ENCODE assay signal across 14 cellular contexts in genomic region chr2:71006287-71006686, GRCh38. TPM values are rescaled to one million over a fixed set of nuclear protein-coding genes. Genes with fewer than 3 reads are reported as not detected.
A peak's percentile ranks its signal among the peaks of the same experiment; 100 is the strongest.
DNase-seq lines count a peak whose midpoint lies in the region; ATAC-seq, FAIRE-seq and TF ChIP-seq lines count a peak whose summit lies in the region.
"Had no signal": no experiment of that assay in that cellular context is flagged by ENCODE, and none has a peak within 500 bp of the region (broad histone marks: within the 10 kb centered on the region; RNA-seq: fewer than 3 reads in every experiment).

No MANE protein-coding gene starts in this region.

- 30% methylated on average over 2 of the region's 2 CpGs for WGBS in K562 (ENCODE audit: insufficient coverage, low coverage, missing lambda C conversion rate)
- WGBS in spleen, 5 donors = 53 to 81% (median 78%) methylated on average over 2 of the region's 2 CpGs

- peaks cover 2% of the 10 kb centered on the region for H3K4me1 Mint-ChIP-seq in activated CD4-positive, alpha-beta T cell treated with anti-CD3 and anti-CD28 coated beads for 36 hours
- peaks cover 0 to 1% of the 10 kb centered on the region in 2 donors for H3K4me1 Mint-ChIP-seq in natural killer cell treated with Interleukin-12 subunit alpha and Interleukin-12 subunit beta and Interleukin-15 and Interleukin-18, amount 100 ng/mL, for 72 hours (ENCODE audit: low read depth in 2 of 2)

- no peak for ATAC-seq in activated CD4-positive, alpha-beta T cell treated with anti-CD3 and anti-CD28 coated beads for 36 hours
- no peak for ATAC-seq in K562
- no peak for ATAC-seq in natural killer cell treated with Interleukin-12 subunit alpha and Interleukin-12 subunit beta and Interleukin-15 and Interleukin-18, amount 100 ng/mL, for 72 hours

- H3K9me2 ChIP-seq in MM.1S (replicated peaks; ENCODE audit: insufficient read depth, low read length) = no peaks in the 10 kb centered on the region

- no peaks in the 10 kb centered on the region for H3F3A ChIP-seq in MM.1S (ENCODE audit: insufficient read depth, low read length)

- BruUV-seq in K562 (replicated peaks; lab: Mats Ljungman, UMichigan) = no TSS peak

- FAIRE-seq in K562 (lab: Jason Lieb, UNC) = no peak
- FAIRE-seq: HTR-8/SVneo had no signal

- H3K79me2 ChIP-seq in K562 (ENCODE audit: control insufficient read depth, insufficient read depth, low read length) = no peaks in the 10 kb centered on the region
- no peaks in the 10 kb centered on the region for H3K79me2 ChIP-seq in MM.1S (ENCODE audit: low read length)

- POLR2A ChIA-PET in activated CD4-positive, alpha-beta T cell treated with anti-CD3 and anti-CD28 coated beads for 36 hours (lab: Charles Lee) = no interaction called here
- POLR2A ChIA-PET in K562 (lab: Yijun Ruan, JAX) = interaction anchor here (0.5 kb wide), 1 partner anchor 557 kb away, joined by 3 read pairs; no protein-coding TSS in a partner anchor

- TF ChIP-seq CTCF in GM13976 (IDR thresholded peaks at IDR 0.05; ENCODE audit: borderline replicate concordance, control extremely low read depth, extremely low read depth, insufficient read depth, missing control alignments) (no peak), K562 (IDR thresholded peaks at IDR 0.05 in 2 of 3, conservative IDR thresholded peaks at IDR 0.05 in 1 of 3; ENCODE audit: insufficient read depth in 2 of 3, low read depth in 1 of 3, low read length in 3 of 3) (no peak), spleen (IDR thresholded peaks at IDR 0.05 in 8 of 11, conservative IDR thresholded peaks at IDR 0.05 in 3 of 11) (no peak), MM.1S (IDR thresholded peaks at IDR 0.05; ENCODE audit: low read length) (no peak)

- TF ChIP-seq RAD21 in K562 (CRISPR knock-in tag; conservative IDR thresholded peaks at IDR 0.05 in 1 of 2, IDR thresholded peaks at IDR 0.05 in 1 of 2) = no peak

- DNase-seq in activated CD4-positive, alpha-beta T cell treated with anti-CD3 and anti-CD28 coated beads for 36 hours = peak; percentile 15
- DNase-seq in activated CD4-positive, alpha-beta T cell treated with anti-CD3 and anti-CD28 coated beads for 1 hour = no peak
- DNase-seq in GM13976 (ENCODE audit: low spot score) (peak; percentile 6), K562 (ENCODE audit: extremely low read depth in 1 of 4, low spot score in 3 of 4) (peak in 2 of 4 experiments; percentile 3 to 7), spleen (peak; percentile 20), MM.1S (no peak)
- DNase-seq in natural killer cell treated with Interleukin-12 subunit alpha and Interleukin-12 subunit beta and Interleukin-15 and Interleukin-18, amount 100 ng/mL, for 72 hours (ENCODE audit: low spot score) = no peak
- DNase-seq: 8988T; CD4-positive, CD25-positive, alpha-beta regulatory T cell; GF-D8; GM23248; H9 had no signal

- TF ChIP-seq EP300 in K562 (IDR thresholded peaks at IDR 0.05; ENCODE audit: low read length) = no peak

- H3K9ac ChIP-seq in K562 (ENCODE audit: insufficient read depth in 1 of 2, low read depth in 2 of 2, low read length in 2 of 2) (peak overlapping the region in 1 of 2 experiments; percentile 45; a peak in 1 of 4 replicates), MM.1S (ENCODE audit: low read length) (no peak overlapping the region)
- H3K9ac ChIP-seq: GM23248 had no signal

- H2AFZ ChIP-seq in K562 (ENCODE audit: low read depth, low read length) = peak overlapping the region; percentile 30; the same call in 1 of the 2 replicates
- no peak overlapping the region for H2AFZ ChIP-seq in MM.1S (ENCODE audit: low read length)
- H2AFZ ChIP-seq: GM23248 had no signal

- peaks cover 3% of the 10 kb centered on the region for H3K9me1 ChIP-seq in K562 (ENCODE audit: control insufficient read depth, insufficient read depth, low read length)

- H3K4me2 ChIP-seq in K562 (ENCODE audit: insufficient read depth, low read length) (peak overlapping the region; percentile 27; the same call in 1 of the 2 replicates), MM.1S (ENCODE audit: low read depth, low read length) (no peak overlapping the region)
- H3K4me2 ChIP-seq: BLaER1 treated with 17β-estradiol and CSF1 and Interleukin-3, amounts not matched to agents 10 nM and 100 nM had no signal

- H4K20me1 ChIP-seq in K562 (replicated peaks; ENCODE audit: control insufficient read depth, insufficient read depth, low read length) (no peaks in the 10 kb centered on the region), MM.1S (ENCODE audit: insufficient read depth, low read length) (no peaks in the 10 kb centered on the region)
- H4K20me1 ChIP-seq: BLaER1 treated with 17β-estradiol and CSF1 and Interleukin-3, amounts not matched to agents 10 nM and 100 nM had no signal

- intact Hi-C loops in activated CD4-positive, alpha-beta T cell treated with anti-CD3 and anti-CD28 coated beads for 36 hours (cut with DNase I, micrococcal nuclease) = no loop called here
- intact Hi-C loops in K562 (cut with micrococcal nuclease) (loop anchor here (10.0 kb wide), 1 partner anchor 149 kb away; no protein-coding TSS in a partner anchor), spleen (cut with DNase I; ENCODE audit: low total_unique reads) (no loop called here)

- H3K9me3 ChIP-seq in K562 (replicated peaks; ENCODE audit: control insufficient read depth, insufficient read depth, low read depth, low read length) = no peaks in the 10 kb centered on the region
- no peaks in the 10 kb centered on the region for H3K9me3 ChIP-seq in spleen
- no peaks in the 10 kb centered on the region for H3K9me3 ChIP-seq in MM.1S (replicated peaks; ENCODE audit: insufficient read depth, low read length)
- H3K9me3 ChIP-seq: BLaER1 treated with 17β-estradiol and CSF1 and Interleukin-3, amounts not matched to agents 10 nM and 100 nM had no signal

- H3K27ac Mint-ChIP-seq in activated CD4-positive, alpha-beta T cell treated with anti-CD3 and anti-CD28 coated beads for 36 hours = no peak overlapping the region
- no peak overlapping the region for H3K27ac Mint-ChIP-seq in natural killer cell treated with Interleukin-12 subunit alpha and Interleukin-12 subunit beta and Interleukin-15 and Interleukin-18, amount 100 ng/mL, for 72 hours

- H3K36me3 ChIP-seq in K562 (ENCODE audit: control insufficient read depth, insufficient read depth, low read length) = no peaks in the 10 kb centered on the region
- no peaks in the 10 kb centered on the region for H3K36me3 ChIP-seq in spleen
- no peaks in the 10 kb centered on the region for H3K36me3 ChIP-seq in MM.1S (replicated peaks; ENCODE audit: insufficient read depth, low read length)
- H3K36me3 ChIP-seq: BLaER1 treated with 17β-estradiol and CSF1 and Interleukin-3, amounts not matched to agents 10 nM and 100 nM had no signal

- H3K4me1 ChIP-seq in K562 (replicated peaks in 1 of 2; ENCODE audit: control insufficient read depth in 2 of 2, insufficient read depth in 2 of 2, low read length in 2 of 2) = peaks cover 10 to 16% of the 10 kb centered on the region in 2 experiments; a peak in 4 of 5 replicates
- H3K4me1 ChIP-seq in spleen = peaks cover 0 to 4% (median 1%) of the 10 kb centered on the region in 6 donors
- H3K4me1 ChIP-seq in MM.1S (ENCODE audit: low read length) = 0 out of 2 replicates have a peak, but pooled peaks cover 3% of the 10 kb centered on the region

- H3K27me3 Mint-ChIP-seq in activated CD4-positive, alpha-beta T cell treated with anti-CD3 and anti-CD28 coated beads for 36 hours = peaks cover 11% of the 10 kb centered on the region
- peaks cover 12 to 18% of the 10 kb centered on the region in 2 donors for H3K27me3 Mint-ChIP-seq in natural killer cell treated with Interleukin-12 subunit alpha and Interleukin-12 subunit beta and Interleukin-15 and Interleukin-18, amount 100 ng/mL, for 72 hours
- H3K27me3 Mint-ChIP-seq: CD4-positive, CD25-positive, alpha-beta regulatory T cell had no signal

- CTCF ChIA-PET in activated CD4-positive, alpha-beta T cell treated with anti-CD3 and anti-CD28 coated beads for 36 hours (lab: Charles Lee) = interaction anchor here (1.6 kb wide), 1 partner anchor 121 kb away, joined by 5 read pairs; no protein-coding TSS in a partner anchor
- CTCF ChIA-PET in K562 (lab: Yijun Ruan, JAX; ENCODE audit: low intra/inter-chr PET ratio) = no interaction called here

- in situ Hi-C loops in GM13976 (cut with MboI; ENCODE audit: low sequenced_read_pairs, unreplicated experiment) = no loop called here
- in situ Hi-C loops in K562 (cut with MboI) = no loop called here

- H3K4me3 ChIP-seq in K562 (no peak overlapping the region), spleen (no peak overlapping the region), MM.1S (ENCODE audit: low read length) (no peak overlapping the region)
- H3K4me3 ChIP-seq: BLaER1 treated with 17β-estradiol and CSF1 and Interleukin-3, amounts not matched to agents 10 nM and 100 nM; GM23248 had no signal

- no peak for TF ChIP-seq POLR2A in K562 (conservative IDR thresholded peaks at IDR 0.05)
- TF ChIP-seq POLR2A in spleen (IDR thresholded peaks at IDR 0.05) = no peak

- no peaks in the 10 kb centered on the region for H3K36me3 Mint-ChIP-seq in activated CD4-positive, alpha-beta T cell treated with anti-CD3 and anti-CD28 coated beads for 36 hours (ENCODE audit: low read depth)
- no peaks in the 10 kb centered on the region for H3K36me3 Mint-ChIP-seq in natural killer cell treated with Interleukin-12 subunit alpha and Interleukin-12 subunit beta and Interleukin-15 and Interleukin-18, amount 100 ng/mL, for 72 hours
- H3K36me3 Mint-ChIP-seq: CD4-positive, CD25-positive, alpha-beta regulatory T cell had no signal

- H3K9me3 Mint-ChIP-seq in activated CD4-positive, alpha-beta T cell treated with anti-CD3 and anti-CD28 coated beads for 36 hours (ENCODE audit: low read depth) = no peaks in the 10 kb centered on the region
- H3K9me3 Mint-ChIP-seq in natural killer cell treated with Interleukin-12 subunit alpha and Interleukin-12 subunit beta and Interleukin-15 and Interleukin-18, amount 100 ng/mL, for 72 hours = no peaks in the 10 kb centered on the region
- H3K9me3 Mint-ChIP-seq: H9 had no signal

- H3K27ac ChIP-seq in K562 (ENCODE audit: extremely low read depth, low read depth, low read length) (no peak overlapping the region), spleen (no peak overlapping the region), MM.1S (ENCODE audit: low read length) (no peak overlapping the region)
- H3K27ac ChIP-seq: BLaER1 treated with 17β-estradiol and CSF1 and Interleukin-3, amounts not matched to agents 10 nM and 100 nM; GM23248 had no signal

- H3K27me3 ChIP-seq in K562 (ENCODE audit: control insufficient read depth in 2 of 2, insufficient read depth in 2 of 2, low read length in 2 of 2) (peaks cover 0 to 17% of the 10 kb centered on the region in 2 experiments; a peak in 3 of 5 replicates), spleen (replicated peaks in 1 of 7) (peaks cover 0 to 17% (median 0%) of the 10 kb centered on the region in 7 donors), MM.1S (replicated peaks; ENCODE audit: insufficient read depth, low read length) (no peaks in the 10 kb centered on the region)
- H3K27me3 ChIP-seq: BLaER1 treated with 17β-estradiol and CSF1 and Interleukin-3, amounts not matched to agents 10 nM and 100 nM had no signal

- no peak overlapping the region for H3K4me3 Mint-ChIP-seq in activated CD4-positive, alpha-beta T cell treated with anti-CD3 and anti-CD28 coated beads for 36 hours
- H3K4me3 Mint-ChIP-seq in natural killer cell treated with Interleukin-12 subunit alpha and Interleukin-12 subunit beta and Interleukin-15 and Interleukin-18, amount 100 ng/mL, for 72 hours = no peak overlapping the region
- H3K4me3 Mint-ChIP-seq: CD4-positive, CD25-positive, alpha-beta regulatory T cell; H9 had no signal

RNA-seq across cellular contexts. Expression of gene TEX261, which starts 11.6 kb away (rescaled TPM):
- 10 to 100 TPM; 39.1 to 48.5 TPM for total RNA-seq in activated CD4-positive, alpha-beta T cell treated with anti-CD3 and anti-CD28 coated beads for 36 hours
- 56.1 and 63.4 TPM in 2 replicates for total RNA-seq in K562 (2011; cell fraction: chromatin; rRNA removed; ENCODE audit: low replicate concordance)
- total RNA-seq in K562 (2011; cell fraction: nucleolus; rRNA removed) = 49.9 and 50.0 TPM in 2 replicates
- total RNA-seq in K562 (2011; cell fraction: nucleoplasm; rRNA removed) = 70.2 and 95.7 TPM in 2 replicates
- total RNA-seq in K562 (2014; rRNA removed) (18.3 and 29.7 TPM in 2 replicates), K562 (2014; rRNA removed; fragmentation: Illumina TruSeq; extraction: Trizol) (44.2 and 46.1 TPM in 2 replicates), K562 (2015; rRNA removed; fragmentation: Illumina TruSeq; extraction: Trizol) (53.0 and 56.9 TPM in 2 replicates), K562 (2021) (55.3 and 60.4 TPM in 2 replicates), spleen (10 to 100 TPM; 28.6 to 55.7 (median 39.8) TPM)
- polyA plus RNA-seq in K562 (2011; rRNA removed) (50.1 and 99.5 TPM in 2 replicates), K562 (2014; fragmentation: Illumina TruSeq; extraction: Trizol) (99.5 and 110 TPM in 2 replicates), K562 (2014; fragmentation: Nextera tagmentation; extraction: Ambion mirVana) (10 to 100 TPM; 11.9 to 16.7 TPM), K562 (2014; rRNA removed) (51.9 and 64.0 TPM in 2 replicates), spleen (10 to 100 TPM in 2 of 3 donors, 1 to 10 TPM in 1; 8.7 to 21.7 (median 12.9) TPM)
- polyA plus RNA-seq in K562 (2011; cell fraction: cytosol; rRNA removed) = 71.7 and 115 TPM in 2 replicates
- polyA plus RNA-seq in K562 (2011; cell fraction: nucleus; rRNA removed) = 67.7 and 143 TPM in 2 replicates
- 57.6 and 58.8 TPM in 2 replicates for polyA plus RNA-seq in K562 (2012)
- 27.1 and 69.7 TPM in 2 replicates for polyA minus RNA-seq in K562 (2011; rRNA and poly(A)+ RNA removed)
- polyA minus RNA-seq in K562 (2011; cell fraction: cytosol; rRNA and poly(A)+ RNA removed) = 20.5 and 38.0 TPM in 2 replicates
- polyA minus RNA-seq in K562 (2011; cell fraction: nucleus; rRNA and poly(A)+ RNA removed) = 14.7 and 15.2 TPM in 2 replicates
- 10 to 100 TPM; 76.0 to 83.5 TPM for total RNA-seq in natural killer cell treated with Interleukin-12 subunit alpha and Interleukin-12 subunit beta and Interleukin-15 and Interleukin-18, amount 100 ng/mL, for 72 hours

RNA-seq across cellular contexts. Expression of gene ANKRD53, which starts 27.9 kb away (rescaled TPM):
- total RNA-seq in activated CD4-positive, alpha-beta T cell treated with anti-CD3 and anti-CD28 coated beads for 36 hours = under 1 TPM in 1 of 2 experiments, not detected in 1; 0.14 TPM
- total RNA-seq in K562 (2011; cell fraction: chromatin; rRNA removed; ENCODE audit: low replicate concordance) = not detected in 2 replicates
- total RNA-seq in K562 (2011; cell fraction: nucleolus; rRNA removed) = 0.17 TPM in 1 of 2 replicates, not detected in the other
- total RNA-seq in K562 (2011; cell fraction: nucleoplasm; rRNA removed) = not detected in 2 replicates
- total RNA-seq in K562 (2014; rRNA removed) (0.20 TPM in 1 of 2 replicates, not detected in the other), K562 (2014; rRNA removed; fragmentation: Illumina TruSeq; extraction: Trizol) (not detected in 2 replicates), K562 (2015; rRNA removed; fragmentation: Illumina TruSeq; extraction: Trizol) (not detected in 2 replicates), K562 (2021) (0.18 TPM in 1 of 2 replicates, not detected in the other), spleen (1 to 10 TPM in 3 of 7 donors, under 1 TPM in 2, not detected in 2; 0.39 to 1.7 (median 1.3) TPM)
- polyA plus RNA-seq in K562 (2011; rRNA removed) (not detected in 2 replicates), K562 (2014; fragmentation: Illumina TruSeq; extraction: Trizol) (not detected in 2 replicates), K562 (2014; fragmentation: Nextera tagmentation; extraction: Ambion mirVana) (not detected), K562 (2014; rRNA removed) (not detected in 2 replicates), spleen (under 1 TPM; 0.22 to 0.72 (median 0.27) TPM)
- not detected in 2 replicates for polyA plus RNA-seq in K562 (2011; cell fraction: cytosol; rRNA removed)
- polyA plus RNA-seq in K562 (2011; cell fraction: nucleus; rRNA removed) = 0.07 and 0.10 TPM in 2 replicates
- polyA plus RNA-seq in K562 (2012) = not detected in 2 replicates
- not detected in 2 replicates for polyA minus RNA-seq in K562 (2011; rRNA and poly(A)+ RNA removed)
- not detected in 2 replicates for polyA minus RNA-seq in K562 (2011; cell fraction: cytosol; rRNA and poly(A)+ RNA removed)
- not detected in 2 replicates for polyA minus RNA-seq in K562 (2011; cell fraction: nucleus; rRNA and poly(A)+ RNA removed)
- under 1 TPM in 1 of 2 donors, not detected in 1; 0.88 TPM for total RNA-seq in natural killer cell treated with Interleukin-12 subunit alpha and Interleukin-12 subunit beta and Interleukin-15 and Interleukin-18, amount 100 ng/mL, for 72 hours
- total RNA-seq: GM23248 had no signal

Comparison
In these comparisons a context has a peak if more than half of its experiments do, and no peak if none do; other contexts are left out.
1. DNase-seq: peak in activated CD4-positive, alpha-beta T cell treated with anti-CD3 and anti-CD28 coated beads for 36 hours (single experiment), GM13976 (single experiment) and spleen (single experiment); none in activated CD4-positive, alpha-beta T cell treated with anti-CD3 and anti-CD28 coated beads for 1 hour (single experiment), natural killer cell treated with Interleukin-12 subunit alpha and Interleukin-12 subunit beta and Interleukin-15 and Interleukin-18, amount 100 ng/mL, for 72 hours (single experiment) and MM.1S (single experiment).